Comparison of ENCODE assay signal across 16 cellular contexts in the genomic region with DNA sequence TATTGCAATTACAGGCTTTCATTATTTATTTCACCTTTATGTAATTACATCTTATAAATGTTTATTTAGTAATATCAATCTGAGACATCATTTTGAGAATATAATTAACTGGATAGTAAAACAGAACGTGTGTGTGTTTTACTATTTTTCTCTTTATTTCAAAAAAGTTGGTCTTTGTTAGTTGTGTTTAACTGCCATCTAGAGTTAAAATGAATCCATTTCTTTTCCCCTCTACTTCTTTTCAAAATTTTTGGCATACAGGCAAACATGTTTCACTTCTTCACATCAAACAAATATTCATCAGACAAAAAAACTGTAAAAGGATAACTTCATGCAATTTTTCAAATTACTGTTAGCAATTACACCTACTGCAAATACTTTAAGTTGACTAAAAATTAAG.
"Had no signal": no experiment of that assay in that cellular context is flagged by ENCODE, and none has a peak within 500 bp of the region (broad histone marks: within the 10 kb centered on the region; RNA-seq: fewer than 3 reads in every experiment).

No MANE protein-coding gene starts in this region.

- H3K27me3 ChIP-seq: adrenal gland had no signal

- H3K4me3 ChIP-seq: adrenal gland, coronary artery had no signal

- H3K79me2 ChIP-seq: parathyroid adenoma had no signal

- H2AFZ ChIP-seq: parathyroid adenoma had no signal

- H3K36me3 ChIP-seq: adrenal gland had no signal

- H3K9me3 ChIP-seq: adrenal gland had no signal

- H3K9ac ChIP-seq: parathyroid adenoma had no signal

- DNase-seq: activated CD4-positive, alpha-beta memory T cell treated with anti-CD3 and anti-CD28 coated beads for 36 hours; activated CD4-positive, alpha-beta T cell treated with anti-CD3 and anti-CD28 coated beads for 36 hours; activated CD8-positive, alpha-beta memory T cell treated with anti-CD3 and anti-CD28 coated beads, Interleukin-2, amount 10 ng/mL, durations not matched to agents 7 days and 5 days; activated naive CD4-positive, alpha-beta T cell treated with anti-CD3 and anti-CD28 coated beads, Interleukin-2, amount 10 ng/mL, durations not matched to agents 7 days and 5 days; activated T-cell treated with anti-CD3 and anti-CD28 coated beads, Interleukin-2, amount 50 U/mL, for 1 hour; adrenal gland; effector CD4-positive, alpha-beta T cell; foreskin melanocyte; head of caudate nucleus; left colon; naive B cell; stimulated activated CD4-positive, alpha-beta T cell treated with anti-CD3 and anti-CD28 coated beads, Interleukin-1b, Interleukin-23, amount 100 ng/mL, for 48 hours; stimulated activated naive CD8-positive, alpha-beta T cell treated with anti-CD3 and anti-CD28 coated beads, Interleukin-15, amount 100 ng/mL, for 72 hours had no signal

- H3K4me1 ChIP-seq: adrenal gland, parathyroid adenoma had no signal

- ATAC-seq: activated CD4-positive, alpha-beta T cell treated with anti-CD3 and anti-CD28 coated beads for 36 hours; activated CD8-positive, alpha-beta memory T cell treated with anti-CD3 and anti-CD28 coated beads, Interleukin-2, amount 10 ng/mL, durations not matched to agents 7 days and 5 days; left colon; stimulated activated naive CD8-positive, alpha-beta T cell treated with anti-CD3 and anti-CD28 coated beads, Interleukin-15, amount 100 ng/mL, for 72 hours had no signal

- FAIRE-seq: endothelial cell of umbilical vein had no signal

- H3K27ac ChIP-seq: adrenal gland, coronary artery, parathyroid adenoma had no signal
